8 cellular contexts compared by ENCODE assay signal in genomic region chr6:144150673-144151009, GRCh38. TPM values are rescaled to one million over a fixed set of nuclear protein-coding genes. Genes with fewer than 3 reads are reported as not detected.
DNase-seq lines count a peak whose midpoint lies in the region; ATAC-seq and TF ChIP-seq lines count a peak whose summit lies in the region.

No MANE protein-coding gene starts in this region.

- no peaks in the 10 kb centered on the region for H3K36me3 ChIP-seq in endocrine pancreas (ENCODE audit: control insufficient read depth, insufficient read depth, low read length)
- no peaks in the 10 kb centered on the region for H3K36me3 ChIP-seq in naive thymus-derived CD4-positive, alpha-beta T cell (ENCODE audit: control insufficient read depth in 2 of 3, insufficient read depth in 3 of 3, low read length in 3 of 3)

- peak overlapping the region; percentile 51 for H3K4me3 ChIP-seq in endocrine pancreas (ENCODE audit: control insufficient read depth, insufficient read depth, low read length)
- H3K4me3 ChIP-seq in naive thymus-derived CD4-positive, alpha-beta T cell (ENCODE audit: low read length) = peak overlapping the region; percentile 69

- ATAC-seq in HG03521 (IDR thresholded peaks at IDR 0.05; ENCODE audit: unreplicated experiment) = peak; percentile 15
- ATAC-seq in activated B cell treated with CpG ODN at 0.5 μM for 24 hours (ENCODE audit: low read depth) = peak; percentile 49
- ATAC-seq in naive thymus-derived CD4-positive, alpha-beta T cell = peak; percentile 44
- ATAC-seq in omental fat pad (ENCODE audit: low FRiP score) = no peak
- no peak for ATAC-seq in HG03565 (IDR thresholded peaks at IDR 0.05; ENCODE audit: unreplicated experiment)

- no peaks in the 10 kb centered on the region for H3K27me3 ChIP-seq in endocrine pancreas (ENCODE audit: control insufficient read depth, insufficient read depth, low read length)
- H3K27me3 ChIP-seq in naive thymus-derived CD4-positive, alpha-beta T cell (ENCODE audit: control insufficient read depth in 2 of 2, insufficient read depth in 2 of 2, low read length in 2 of 2) = no peaks in the 10 kb centered on the region

- peak overlapping the region; percentile 62 for H3K27ac ChIP-seq in naive thymus-derived CD4-positive, alpha-beta T cell (ENCODE audit: low read depth, low read length)

- no peaks in the 10 kb centered on the region for H3K27me3 Mint-ChIP-seq in activated B cell treated with CpG ODN at 0.5 μM for 24 hours
- H3K27me3 Mint-ChIP-seq in naive thymus-derived CD4-positive, alpha-beta T cell = peaks cover 0 to 2% (median 0%) of the 10 kb centered on the region in 5 donors
- H3K27me3 Mint-ChIP-seq in type B pancreatic cell = peaks cover 86% of the 10 kb centered on the region

- H3K9me3 Mint-ChIP-seq in activated B cell treated with CpG ODN at 0.5 μM for 24 hours (no peaks in the 10 kb centered on the region), type B pancreatic cell (no peaks in the 10 kb centered on the region)
- peaks cover 0 to 2% (median 0%) of the 10 kb centered on the region in 11 donors for H3K9me3 Mint-ChIP-seq in naive thymus-derived CD4-positive, alpha-beta T cell

- H3K27ac Mint-ChIP-seq in activated B cell treated with CpG ODN at 0.5 μM for 24 hours = peak overlapping the region; percentile 96
- H3K27ac Mint-ChIP-seq in naive thymus-derived CD4-positive, alpha-beta T cell = peak overlapping the region; percentile 89 to 98 (median 94)
- peak overlapping the region; percentile 42 for H3K27ac Mint-ChIP-seq in type B pancreatic cell

- no peak overlapping the region for H3K9ac ChIP-seq in endocrine pancreas (ENCODE audit: control insufficient read depth, insufficient read depth, low read length)

- CTCF ChIA-PET in activated B cell treated with CpG ODN at 0.5 μM for 24 hours (lab: Charles Lee) = interaction anchor here (1.3 to 1.7 kb wide), 3 partner anchors 27 to 68 kb away, joined by 5 to 6 read pairs (median 6); no protein-coding TSS in a partner anchor
- CTCF ChIA-PET in naive thymus-derived CD4-positive, alpha-beta T cell (lab: Charles Lee) = interaction anchor here (1.0 to 1.2 kb wide), 2 partner anchors 66 to 83 kb away, joined by 3 read pairs; no protein-coding TSS in a partner anchor

- no peak for DNase-seq in activated B cell treated with CpG ODN at 0.5 μM for 24 hours
- peak in 6 of 9 donors; percentile 4 to 51 (median 34) for DNase-seq in naive thymus-derived CD4-positive, alpha-beta T cell
- no peak for DNase-seq in type B pancreatic cell (ENCODE audit: extremely low spot score, unreplicated experiment)
- DNase-seq in omental fat pad (ENCODE audit: low spot score) = no peak

- H3K4me1 Mint-ChIP-seq in activated B cell treated with CpG ODN at 0.5 μM for 24 hours = peaks cover 50% of the 10 kb centered on the region
- peaks cover 6 to 48% (median 15%) of the 10 kb centered on the region in 7 donors for H3K4me1 Mint-ChIP-seq in naive thymus-derived CD4-positive, alpha-beta T cell
- peaks cover 9% of the 10 kb centered on the region for H3K4me1 Mint-ChIP-seq in type B pancreatic cell (ENCODE audit: unreplicated experiment)

- H3K4me3 Mint-ChIP-seq in activated B cell treated with CpG ODN at 0.5 μM for 24 hours (peak overlapping the region; percentile 92), type B pancreatic cell (peak overlapping the region; percentile 88)
- peak overlapping the region; percentile 91 to 98 (median 95) for H3K4me3 Mint-ChIP-seq in naive thymus-derived CD4-positive, alpha-beta T cell

- no peaks in the 10 kb centered on the region for H3K9me3 ChIP-seq in endocrine pancreas (ENCODE audit: control insufficient read depth, low read length)
- no peaks in the 10 kb centered on the region for H3K9me3 ChIP-seq in naive thymus-derived CD4-positive, alpha-beta T cell (ENCODE audit: control insufficient read depth in 2 of 3, low read length in 3 of 3)

- H3K36me3 Mint-ChIP-seq in activated B cell treated with CpG ODN at 0.5 μM for 24 hours (ENCODE audit: low read depth) (peaks cover 20% of the 10 kb centered on the region), type B pancreatic cell (no peaks in the 10 kb centered on the region)
- peaks cover 0 to 17% (median 0%) of the 10 kb centered on the region in 5 donors for H3K36me3 Mint-ChIP-seq in naive thymus-derived CD4-positive, alpha-beta T cell

- POLR2A ChIA-PET in activated B cell treated with CpG ODN at 0.5 μM for 24 hours (lab: Charles Lee) = interaction anchor here (0.6 to 2.3 kb wide), 12 partner anchors 14 to 331 kb away, joined by 3 to 21 read pairs (median 6); partner anchors contain the start of gene SF3B5
- POLR2A ChIA-PET in naive thymus-derived CD4-positive, alpha-beta T cell (lab: Charles Lee) = interaction anchor here (1.4 kb wide), 1 partner anchor 87 kb away, joined by 4 read pairs; no protein-coding TSS in a partner anchor

- peak; percentile 52 for TF ChIP-seq CTCF in GM12872 (IDR thresholded peaks at IDR 0.05; ENCODE audit: insufficient read depth, low read depth, low read length)
- no peak for TF ChIP-seq CTCF in activated B cell treated with CpG ODN at 0.5 μM for 24 hours (IDR thresholded peaks at IDR 0.05)
- peak; percentile 71 for TF ChIP-seq CTCF in type B pancreatic cell (conservative IDR thresholded peaks at IDR 0.05)
- no peak for TF ChIP-seq CTCF in omental fat pad (IDR thresholded peaks at IDR 0.05)

- intact Hi-C loops in activated B cell treated with CpG ODN at 0.5 μM for 24 hours (cut with micrococcal nuclease) = loop anchor here (1.0 to 10.0 kb wide), 12 partner anchors 13 to 1814 kb away; partner anchors contain the start of genes HIVEP2, SF3B5, SHPRH and UTRN
- intact Hi-C loops in naive thymus-derived CD4-positive, alpha-beta T cell (cut with micrococcal nuclease) = loop anchor here (1.0 to 10.0 kb wide), 18 partner anchors 45 to 1216 kb away; partner anchors contain the start of genes LTV1 (in 2 of the 2), SF3B5 (in 2 of the 2) and UTRN (in 1 of the 2)

- no peaks in the 10 kb centered on the region for H3K4me1 ChIP-seq in endocrine pancreas (ENCODE audit: control insufficient read depth, insufficient read depth, low read length)
- H3K4me1 ChIP-seq in naive thymus-derived CD4-positive, alpha-beta T cell (ENCODE audit: control insufficient read depth in 2 of 2, insufficient read depth in 2 of 2, low read length in 2 of 2) = peaks cover 0 to 22% of the 10 kb centered on the region in 2 donors

RNA-seq across cellular contexts. Expression of gene STX11, which starts 0.3 kb away (rescaled TPM):
- 23.3 and 26.4 TPM in 2 replicates for total RNA-seq in activated B cell treated with CpG ODN at 0.5 μM for 24 hours
- 10 to 100 TPM in 3 of 5 experiments, 1 to 10 TPM in 2; 2.6 to 60.5 (median 11.6) TPM for total RNA-seq in naive thymus-derived CD4-positive, alpha-beta T cell
- 1 to 10 TPM; 1.9 to 2.4 TPM for polyA plus RNA-seq in naive thymus-derived CD4-positive, alpha-beta T cell
- 0.24 and 0.38 TPM in 2 replicates for total RNA-seq in type B pancreatic cell (ENCODE audit: low replicate concordance)
- total RNA-seq in omental fat pad = 100 to 1,000 TPM in 3 of 4 donors, 10 to 100 TPM in 1; 34.5 to 156 (median 113) TPM

RNA-seq across cellular contexts. Expression of gene SF3B5, which starts 55.3 kb away (rescaled TPM):
- 144 and 147 TPM in 2 replicates for total RNA-seq in activated B cell treated with CpG ODN at 0.5 μM for 24 hours
- total RNA-seq in naive thymus-derived CD4-positive, alpha-beta T cell = 100 to 1,000 TPM in 3 of 5 experiments, 10 to 100 TPM in 2; 89.2 to 155 (median 122) TPM
- 100 to 1,000 TPM; 346 to 444 TPM for polyA plus RNA-seq in naive thymus-derived CD4-positive, alpha-beta T cell
- total RNA-seq in type B pancreatic cell (ENCODE audit: low replicate concordance) = 138 and 148 TPM in 2 replicates
- 100 to 1,000 TPM; 105 to 189 (median 157) TPM for total RNA-seq in omental fat pad

Comparison
In these comparisons a context has a peak if more than half of its experiments do, and no peak if none do; other contexts are left out.
1. CTCF ChIP-seq: peak in GM12872 (single experiment) and type B pancreatic cell (single experiment); none in activated B cell treated with CpG ODN at 0.5 μM for 24 hours (single experiment) and omental fat pad (0 of 3).
2. ATAC-seq: peak in HG03521 (single experiment), activated B cell treated with CpG ODN at 0.5 μM for 24 hours (single experiment) and naive thymus-derived CD4-positive, alpha-beta T cell (single experiment); none in omental fat pad (single experiment) and HG03565 (single experiment).
3. DNase-seq: peak in naive thymus-derived CD4-positive, alpha-beta T cell (6 of 9); none in activated B cell treated with CpG ODN at 0.5 μM for 24 hours (single experiment), type B pancreatic cell (single experiment) and omental fat pad (single experiment).
4. H3K27ac Mint-ChIP-seq: peak in every context shown above with its lines; median percentile 96 in activated B cell treated with CpG ODN at 0.5 μM for 24 hours; 94 in naive thymus-derived CD4-positive, alpha-beta T cell; 42 in type B pancreatic cell.
5. Peak in every context shown above with its lines, with median percentiles within 50 percentile points of each other: H3K4me3 Mint-ChIP-seq.